Comparison of ENCODE assay signal across 14 cellular contexts in the genomic region with DNA sequence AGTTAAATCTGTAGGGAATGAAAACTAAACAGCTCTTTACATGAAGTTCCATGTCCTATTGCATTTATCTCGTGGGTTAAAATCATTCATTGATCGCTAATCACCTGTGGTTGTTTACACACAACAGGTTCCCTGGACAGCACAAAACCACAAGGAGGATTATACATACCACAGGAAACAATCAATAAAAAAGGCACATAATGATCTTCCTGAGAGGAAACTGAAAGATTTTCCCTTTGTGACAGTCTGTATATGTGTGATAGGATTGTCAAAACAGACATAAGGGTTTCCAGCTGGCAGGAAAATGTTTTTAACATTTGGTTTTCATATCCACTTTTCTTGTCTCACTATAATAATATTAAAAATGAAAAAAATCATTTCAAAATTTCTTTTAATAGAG.
"Had no signal": no experiment of that assay in that cellular context is flagged by ENCODE, and none has a peak within 500 bp of the region (broad histone marks: within the 10 kb centered on the region; RNA-seq: fewer than 3 reads in every experiment).

No MANE protein-coding gene starts in this region.

- H3K9me3 Mint-ChIP-seq: activated CD4-positive, alpha-beta memory T cell treated with anti-CD3 and anti-CD28 coated beads, Interleukin-2, amount 10 ng/mL, durations not matched to agents 7 days and 5 days; activated T-cell treated with anti-CD3 and anti-CD28 coated beads, Interleukin-2, amount 50 U/mL, for 4 hours had no signal

- H3K4me3 Mint-ChIP-seq: activated CD4-positive, alpha-beta memory T cell treated with anti-CD3 and anti-CD28 coated beads, Interleukin-2, amount 10 ng/mL, durations not matched to agents 7 days and 5 days; activated CD4-positive, alpha-beta T cell treated with anti-CD3 and anti-CD28 coated beads for 36 hours; activated T-cell treated with anti-CD3 and anti-CD28 coated beads, Interleukin-2, amount 50 U/mL, for 4 hours; immature natural killer cell; neural crest cell; stimulated activated effector memory CD8-positive, alpha-beta T cell treated with anti-CD3 and anti-CD28 coated beads, Interleukin-12 subunit alpha, Interleukin-12 subunit beta, amount 100 ng/mL, for 72 hours; T-helper 17 cell had no signal

- H3K27ac Mint-ChIP-seq: activated CD4-positive, alpha-beta memory T cell treated with anti-CD3 and anti-CD28 coated beads, Interleukin-2, amount 10 ng/mL, durations not matched to agents 7 days and 5 days; activated CD4-positive, alpha-beta T cell treated with anti-CD3 and anti-CD28 coated beads for 36 hours; activated naive CD4-positive, alpha-beta T cell treated with anti-CD3 and anti-CD28 coated beads, Interleukin-2, amount 50 U/mL, for 72 hours; immature natural killer cell; stimulated activated effector memory CD8-positive, alpha-beta T cell treated with anti-CD3 and anti-CD28 coated beads, Interleukin-12 subunit alpha, Interleukin-12 subunit beta, amount 100 ng/mL, for 72 hours; T-helper 17 cell had no signal

- H3K36me3 Mint-ChIP-seq: activated naive CD4-positive, alpha-beta T cell treated with anti-CD3 and anti-CD28 coated beads, Interleukin-2, amount 50 U/mL, for 72 hours; immature natural killer cell; stimulated activated effector memory CD8-positive, alpha-beta T cell treated with anti-CD3 and anti-CD28 coated beads, Interleukin-12 subunit alpha, Interleukin-12 subunit beta, amount 100 ng/mL, for 72 hours had no signal

- H3K27me3 Mint-ChIP-seq: activated CD4-positive, alpha-beta memory T cell treated with anti-CD3 and anti-CD28 coated beads, Interleukin-2, amount 10 ng/mL, durations not matched to agents 7 days and 5 days; activated CD4-positive, alpha-beta T cell treated with anti-CD3 and anti-CD28 coated beads for 36 hours; T-helper 17 cell had no signal

- DNase-seq: activated CD4-positive, alpha-beta memory T cell treated with anti-CD3 and anti-CD28 coated beads, Interleukin-2, amount 10 ng/mL, durations not matched to agents 7 days and 5 days; activated CD4-positive, alpha-beta T cell treated with anti-CD3 and anti-CD28 coated beads for 36 hours; activated effector memory CD4-positive, alpha-beta T cell treated with Interleukin-2 at 50 U/mL for 16 hours; activated T-cell treated with anti-CD3 and anti-CD28 coated beads, Interleukin-2, amount 50 U/mL, for 4 hours; caudate nucleus; foreskin melanocyte; head of caudate nucleus; immature natural killer cell; midbrain; stimulated activated CD4-positive, alpha-beta T cell treated with anti-CD3 and anti-CD28 coated beads, Interleukin-12 subunit alpha, Interleukin-12 subunit beta, amount 100 ng/mL, for 4 hours; T-helper 17 cell had no signal

- H3K4me1 Mint-ChIP-seq: activated CD4-positive, alpha-beta memory T cell treated with anti-CD3 and anti-CD28 coated beads, Interleukin-2, amount 10 ng/mL, durations not matched to agents 7 days and 5 days; activated CD4-positive, alpha-beta T cell treated with anti-CD3 and anti-CD28 coated beads for 36 hours; immature natural killer cell; stimulated activated effector memory CD8-positive, alpha-beta T cell treated with anti-CD3 and anti-CD28 coated beads, Interleukin-12 subunit alpha, Interleukin-12 subunit beta, amount 100 ng/mL, for 72 hours; T-helper 17 cell had no signal
